Comparison of ENCODE assay signal across 1 cellular context in genomic region chr10:122404576-122404975, GRCh38.
TF ChIP-seq lines count a peak whose summit lies in the region.

No MANE protein-coding gene starts in this region.

TF ChIP-seq in HepG2, 621 proteins besides CTCF, POLR2A, EP300 and RAD21:
- TF ChIP-seq GLMP (CRISPR knock-in tag; IDR thresholded peaks at IDR 0.05; ENCODE audit: borderline replicate concordance): no peak
- no peak for TF ChIP-seq ZNF260 (CRISPR knock-in tag; IDR thresholded peaks at IDR 0.05; ENCODE audit: borderline replicate concordance, low read depth)
- TF ChIP-seq, protein P1, sequence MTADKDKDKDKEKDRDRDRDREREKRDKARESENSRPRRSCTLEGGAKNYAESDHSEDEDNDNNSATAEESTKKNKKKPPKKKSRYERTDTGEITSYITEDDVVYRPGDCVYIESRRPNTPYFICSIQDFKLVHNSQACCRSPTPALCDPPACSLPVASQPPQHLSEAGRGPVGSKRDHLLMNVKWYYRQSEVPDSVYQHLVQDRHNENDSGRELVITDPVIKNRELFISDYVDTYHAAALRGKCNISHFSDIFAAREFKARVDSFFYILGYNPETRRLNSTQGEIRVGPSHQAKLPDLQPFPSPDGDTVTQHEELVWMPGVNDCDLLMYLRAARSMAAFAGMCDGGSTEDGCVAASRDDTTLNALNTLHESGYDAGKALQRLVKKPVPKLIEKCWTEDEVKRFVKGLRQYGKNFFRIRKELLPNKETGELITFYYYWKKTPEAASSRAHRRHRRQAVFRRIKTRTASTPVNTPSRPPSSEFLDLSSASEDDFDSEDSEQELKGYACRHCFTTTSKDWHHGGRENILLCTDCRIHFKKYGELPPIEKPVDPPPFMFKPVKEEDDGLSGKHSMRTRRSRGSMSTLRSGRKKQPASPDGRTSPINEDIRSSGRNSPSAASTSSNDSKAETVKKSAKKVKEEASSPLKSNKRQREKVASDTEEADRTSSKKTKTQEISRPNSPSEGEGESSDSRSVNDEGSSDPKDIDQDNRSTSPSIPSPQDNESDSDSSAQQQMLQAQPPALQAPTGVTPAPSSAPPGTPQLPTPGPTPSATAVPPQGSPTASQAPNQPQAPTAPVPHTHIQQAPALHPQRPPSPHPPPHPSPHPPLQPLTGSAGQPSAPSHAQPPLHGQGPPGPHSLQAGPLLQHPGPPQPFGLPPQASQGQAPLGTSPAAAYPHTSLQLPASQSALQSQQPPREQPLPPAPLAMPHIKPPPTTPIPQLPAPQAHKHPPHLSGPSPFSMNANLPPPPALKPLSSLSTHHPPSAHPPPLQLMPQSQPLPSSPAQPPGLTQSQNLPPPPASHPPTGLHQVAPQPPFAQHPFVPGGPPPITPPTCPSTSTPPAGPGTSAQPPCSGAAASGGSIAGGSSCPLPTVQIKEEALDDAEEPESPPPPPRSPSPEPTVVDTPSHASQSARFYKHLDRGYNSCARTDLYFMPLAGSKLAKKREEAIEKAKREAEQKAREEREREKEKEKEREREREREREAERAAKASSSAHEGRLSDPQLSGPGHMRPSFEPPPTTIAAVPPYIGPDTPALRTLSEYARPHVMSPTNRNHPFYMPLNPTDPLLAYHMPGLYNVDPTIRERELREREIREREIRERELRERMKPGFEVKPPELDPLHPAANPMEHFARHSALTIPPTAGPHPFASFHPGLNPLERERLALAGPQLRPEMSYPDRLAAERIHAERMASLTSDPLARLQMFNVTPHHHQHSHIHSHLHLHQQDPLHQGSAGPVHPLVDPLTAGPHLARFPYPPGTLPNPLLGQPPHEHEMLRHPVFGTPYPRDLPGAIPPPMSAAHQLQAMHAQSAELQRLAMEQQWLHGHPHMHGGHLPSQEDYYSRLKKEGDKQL (CRISPR knock-in tag; IDR thresholded peaks at IDR 0.05; ENCODE audit: low read depth): no peak
- TF ChIP-seq ATF6 (CRISPR knock-in tag; conservative IDR thresholded peaks at IDR 0.05): no peak
- no peak for TF ChIP-seq HMGA1 (CRISPR knock-in tag; conservative IDR thresholded peaks at IDR 0.05)
- TF ChIP-seq, protein P2, sequence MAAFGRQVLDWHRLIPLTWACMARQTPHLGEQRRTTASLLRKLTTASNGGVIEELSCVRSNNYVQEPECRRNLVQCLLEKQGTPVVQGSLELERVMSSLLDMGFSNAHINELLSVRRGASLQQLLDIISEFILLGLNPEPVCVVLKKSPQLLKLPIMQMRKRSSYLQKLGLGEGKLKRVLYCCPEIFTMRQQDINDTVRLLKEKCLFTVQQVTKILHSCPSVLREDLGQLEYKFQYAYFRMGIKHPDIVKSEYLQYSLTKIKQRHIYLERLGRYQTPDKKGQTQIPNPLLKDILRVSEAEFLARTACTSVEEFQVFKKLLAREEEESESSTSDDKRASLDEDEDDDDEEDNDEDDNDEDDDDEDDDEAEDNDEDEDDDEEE (CRISPR knock-in tag; IDR thresholded peaks at IDR 0.05): no peak
- TF ChIP-seq FOXO4 (CRISPR knock-in tag; conservative IDR thresholded peaks at IDR 0.05): no peak
- no peak for TF ChIP-seq HOXA7 (CRISPR knock-in tag; IDR thresholded peaks at IDR 0.05)
- no peak for TF ChIP-seq HNF4A (CRISPR knock-in tag; IDR thresholded peaks at IDR 0.05)
- no peak for TF ChIP-seq NR3C1 (CRISPR knock-in tag; IDR thresholded peaks at IDR 0.05)
- TF ChIP-seq KDM5B (CRISPR knock-in tag; IDR thresholded peaks at IDR 0.05; ENCODE audit: borderline replicate concordance): no peak
- TF ChIP-seq, protein P3, sequence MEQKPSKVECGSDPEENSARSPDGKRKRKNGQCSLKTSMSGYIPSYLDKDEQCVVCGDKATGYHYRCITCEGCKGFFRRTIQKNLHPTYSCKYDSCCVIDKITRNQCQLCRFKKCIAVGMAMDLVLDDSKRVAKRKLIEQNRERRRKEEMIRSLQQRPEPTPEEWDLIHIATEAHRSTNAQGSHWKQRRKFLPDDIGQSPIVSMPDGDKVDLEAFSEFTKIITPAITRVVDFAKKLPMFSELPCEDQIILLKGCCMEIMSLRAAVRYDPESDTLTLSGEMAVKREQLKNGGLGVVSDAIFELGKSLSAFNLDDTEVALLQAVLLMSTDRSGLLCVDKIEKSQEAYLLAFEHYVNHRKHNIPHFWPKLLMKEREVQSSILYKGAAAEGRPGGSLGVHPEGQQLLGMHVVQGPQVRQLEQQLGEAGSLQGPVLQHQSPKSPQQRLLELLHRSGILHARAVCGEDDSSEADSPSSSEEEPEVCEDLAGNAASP (CRISPR knock-in tag; IDR thresholded peaks at IDR 0.05; ENCODE audit: borderline replicate concordance): no peak
- no peak for TF ChIP-seq FOXP1 (IDR thresholded peaks at IDR 0.05)
- TF ChIP-seq FOXP1 (CRISPR knock-in tag; IDR thresholded peaks at IDR 0.05): no peak
- no peak for TF ChIP-seq GFI1 (CRISPR knock-in tag; IDR thresholded peaks at IDR 0.05; ENCODE audit: borderline replicate concordance)
- TF ChIP-seq SNRNP70 (IDR thresholded peaks at IDR 0.05; ENCODE audit: low read depth, low read length): no peak
- TF ChIP-seq EZH2 (conservative IDR thresholded peaks at IDR 0.05; ENCODE audit: low read depth, low read length): no peak
- no peak for TF ChIP-seq MYC (CRISPR knock-in tag; IDR thresholded peaks at IDR 0.05; ENCODE audit: borderline replicate concordance)
- TF ChIP-seq ZNF83 (CRISPR knock-in tag; IDR thresholded peaks at IDR 0.05; ENCODE audit: borderline replicate concordance): no peak
